In the genomic region with DNA sequence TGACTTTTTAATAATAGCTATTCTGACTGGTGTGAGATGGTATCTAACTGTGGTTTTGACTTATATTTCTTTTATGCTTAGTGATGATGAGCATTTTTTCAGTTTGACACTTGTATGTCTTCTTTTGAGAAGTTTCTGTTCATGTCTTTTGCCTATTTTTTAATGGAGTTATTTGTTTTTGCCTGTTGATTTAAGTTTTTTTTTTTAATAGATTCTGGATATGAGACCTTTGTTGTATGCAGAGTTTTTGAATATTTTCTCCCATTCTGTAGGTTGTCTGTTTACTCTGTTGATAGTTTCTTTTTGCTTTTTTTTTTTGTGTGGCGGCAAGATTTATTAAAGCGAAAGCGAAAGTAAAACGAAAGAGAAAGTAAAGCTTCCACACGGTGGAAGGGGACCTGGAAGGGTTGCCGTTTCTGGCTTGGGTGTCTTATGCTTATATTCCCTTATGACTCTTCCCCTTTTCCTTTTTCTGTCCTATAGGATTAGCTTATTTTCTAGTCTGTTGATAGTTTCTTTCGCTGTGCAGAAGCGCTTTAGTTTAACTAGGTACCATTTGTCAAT, we compare ENCODE assay signal across 8 cellular contexts.
DNase-seq lines count a peak whose midpoint lies in the region; ATAC-seq and TF ChIP-seq lines count a peak whose summit lies in the region.

No MANE protein-coding gene starts in this region.

- peaks cover 4% of the 10 kb centered on the region for H3K9me3 Mint-ChIP-seq in activated T-helper 2 cell treated with anti-CD3 and anti-CD28 coated beads, Interferon-gamma antibody, Interleukin-2, Interleukin-4, amounts not matched to agents 10 μg/mL and 5 μg/mL and 100 μg/mL, durations not matched to agents 14 hours and 24 hours and 36 hours
- H3K9me3 Mint-ChIP-seq in type B pancreatic cell: no peaks in the 10 kb centered on the region

- no peaks in the 10 kb centered on the region for H3K27me3 Mint-ChIP-seq in activated T-helper 2 cell treated with anti-CD3 and anti-CD28 coated beads, Interferon-gamma antibody, Interleukin-2, Interleukin-4, amounts not matched to agents 10 μg/mL and 5 μg/mL and 100 μg/mL, durations not matched to agents 14 hours and 24 hours and 36 hours (ENCODE audit: low read depth)
- no peaks in the 10 kb centered on the region for H3K27me3 Mint-ChIP-seq in type B pancreatic cell

- intact Hi-C loops in activated T-helper 2 cell treated with anti-CD3 and anti-CD28 coated beads, Interferon-gamma antibody, Interleukin-2, Interleukin-4, amounts not matched to agents 10 μg/mL and 5 μg/mL and 100 μg/mL, durations not matched to agents 14 hours and 24 hours and 36 hours (cut with micrococcal nuclease): loop anchor here (1.0 to 10.0 kb wide), 2 partner anchors 15 to 1237 kb away; partner anchors contain the start of gene F5

- H3K36me3 Mint-ChIP-seq in activated T-helper 2 cell treated with anti-CD3 and anti-CD28 coated beads, Interferon-gamma antibody, Interleukin-2, Interleukin-4, amounts not matched to agents 10 μg/mL and 5 μg/mL and 100 μg/mL, durations not matched to agents 14 hours and 24 hours and 36 hours (ENCODE audit: low read depth): peaks cover 7% of the 10 kb centered on the region
- peaks cover 4% of the 10 kb centered on the region for H3K36me3 Mint-ChIP-seq in type B pancreatic cell

- peak overlapping the region; percentile 31 for H3K4me3 ChIP-seq in AG10803 (ENCODE audit: low read length)

- peaks cover 42% of the 10 kb centered on the region for H3K4me1 Mint-ChIP-seq in activated T-helper 2 cell treated with anti-CD3 and anti-CD28 coated beads, Interferon-gamma antibody, Interleukin-2, Interleukin-4, amounts not matched to agents 10 μg/mL and 5 μg/mL and 100 μg/mL, durations not matched to agents 14 hours and 24 hours and 36 hours (ENCODE audit: low read depth)
- H3K4me1 Mint-ChIP-seq in type B pancreatic cell (ENCODE audit: unreplicated experiment): no peaks in the 10 kb centered on the region

- TF ChIP-seq CTCF in AG10803 (conservative IDR thresholded peaks at IDR 0.05; ENCODE audit: low read length) (no peak), type B pancreatic cell (conservative IDR thresholded peaks at IDR 0.05) (no peak)

- no peak for DNase-seq in AG10803 (ENCODE audit: low read depth)
- peak; percentile 18 for DNase-seq in HS-5 (ENCODE audit: low read depth)
- DNase-seq in activated T-helper 2 cell treated with anti-CD3 and anti-CD28 coated beads, Interferon-gamma antibody, Interleukin-2, Interleukin-4, amounts not matched to agents 10 μg/mL and 5 μg/mL and 100 μg/mL, durations not matched to agents 14 hours and 24 hours and 36 hours (ENCODE audit: low spot score): no peak
- DNase-seq in lung microvascular endothelial cell (ENCODE audit: low read depth in 2 of 2): peak; percentile 46 to 51
- no peak for DNase-seq in type B pancreatic cell (ENCODE audit: extremely low spot score, unreplicated experiment)

- peak overlapping the region; percentile 78 for H3K4me3 Mint-ChIP-seq in activated T-helper 2 cell treated with anti-CD3 and anti-CD28 coated beads, Interferon-gamma antibody, Interleukin-2, Interleukin-4, amounts not matched to agents 10 μg/mL and 5 μg/mL and 100 μg/mL, durations not matched to agents 14 hours and 24 hours and 36 hours (ENCODE audit: low read depth)
- no peak overlapping the region for H3K4me3 Mint-ChIP-seq in type B pancreatic cell

- ATAC-seq in GM21786 (IDR thresholded peaks at IDR 0.05; ENCODE audit: unreplicated experiment) (no peak), HG02884 (IDR thresholded peaks at IDR 0.05; ENCODE audit: unreplicated experiment) (no peak), HG03565 (IDR thresholded peaks at IDR 0.05; ENCODE audit: unreplicated experiment) (no peak)

- H3K27ac Mint-ChIP-seq in activated T-helper 2 cell treated with anti-CD3 and anti-CD28 coated beads, Interferon-gamma antibody, Interleukin-2, Interleukin-4, amounts not matched to agents 10 μg/mL and 5 μg/mL and 100 μg/mL, durations not matched to agents 14 hours and 24 hours and 36 hours: peak overlapping the region; percentile 87
- no peak overlapping the region for H3K27ac Mint-ChIP-seq in type B pancreatic cell

Comparison
In these comparisons a context has a peak if more than half of its experiments do, and no peak if none do; other contexts are left out.
1. DNase-seq: peak in HS-5 (single experiment) and lung microvascular endothelial cell (2 of 2); none in AG10803 (single experiment), activated T-helper 2 cell treated with anti-CD3 and anti-CD28 coated beads, Interferon-gamma antibody, Interleukin-2, Interleukin-4, amounts not matched to agents 10 μg/mL and 5 μg/mL and 100 μg/mL, durations not matched to agents 14 hours and 24 hours and 36 hours (single experiment) and type B pancreatic cell (single experiment).